36 cellular contexts compared by ENCODE assay signal in the genomic region with DNA sequence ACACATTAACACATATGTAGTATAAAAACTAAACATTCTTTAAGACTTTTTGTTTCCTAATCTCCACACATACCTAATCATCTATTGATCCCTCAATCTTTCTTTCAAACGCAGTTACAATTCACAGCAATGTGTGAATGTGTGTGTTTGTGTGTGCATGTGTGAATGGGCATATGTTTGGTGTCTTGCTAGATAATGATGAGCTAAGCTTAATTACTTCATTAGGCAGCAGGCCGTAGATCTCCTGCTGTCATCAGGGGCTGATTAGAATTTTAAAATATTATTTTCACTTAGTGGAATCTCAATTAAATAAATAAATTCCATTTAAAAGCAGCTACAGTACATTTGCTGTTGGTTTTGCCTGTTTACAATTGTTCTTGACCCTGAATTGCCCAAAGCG.
"Had no signal": no experiment of that assay in that cellular context is flagged by ENCODE, and none has a peak within 500 bp of the region (broad histone marks: within the 10 kb centered on the region; RNA-seq: fewer than 3 reads in every experiment).

No MANE protein-coding gene starts in this region.

- H3K4me3 Mint-ChIP-seq: activated B cell treated with CpG ODN at 0.5 μM for 24 hours; activated CD4-positive, alpha-beta memory T cell treated with anti-CD3 and anti-CD28 coated beads for 36 hours; activated CD4-positive, alpha-beta T cell treated with anti-CD3 and anti-CD28 coated beads, Interleukin-2, amount 10 ng/mL, durations not matched to agents 24 days and 14 days; activated CD8-positive, alpha-beta T cell treated with anti-CD3 and anti-CD28 coated beads for 36 hours; activated naive CD4-positive, alpha-beta T cell treated with anti-CD3 and anti-CD28 coated beads for 36 hours; activated naive CD8-positive, alpha-beta T cell treated with anti-CD3 and anti-CD28 coated beads for 36 hours; activated T-cell treated with anti-CD3 and anti-CD28 coated beads, Interleukin-2, amount 50 U/mL, for 4 hours; activated T-cell treated with anti-CD3 and anti-CD28 coated beads, Interleukin-2, amount 50 U/mL, for 72 hours; activated T-helper 1 cell treated with anti-CD3 and anti-CD28 coated beads, Interleukin-12 subunit alpha, Interleukin-12 subunit beta, Interleukin-2, Interleukin-4 antibody, amounts not matched to agents 30 ng/mL and 10 ng/mL and 1 ng/mL, durations not matched to agents 14 hours and 24 hours and 36 hours; activated T-helper 17 cell treated with anti-CD3 and anti-CD28 coated beads, Interleukin-2, amount 50 U/mL, for 72 hours; T-helper 1 cell treated with Interleukin-12 subunit alpha and Interleukin-12 subunit beta and Interleukin-4 antibody, amounts not matched to agents 30 μg/mL and 1 μg/mL, for 36 hours; T-helper 2 cell treated with Interferon-gamma antibody and Interleukin-4, amounts not matched to agents 5 μg/mL and 100 μg/mL, for 36 hours had no signal

- H3K36me3 ChIP-seq: adrenal gland, brain microvascular endothelial cell, breast epithelium had no signal

- DNase-seq: activated B cell treated with CpG ODN at 0.5 μM for 24 hours; activated CD4-positive, alpha-beta memory T cell treated with anti-CD3 and anti-CD28 coated beads for 36 hours; activated CD4-positive, alpha-beta T cell treated with anti-CD3 and anti-CD28 coated beads for 4 hours; activated CD4-positive, alpha-beta T cell treated with anti-CD3 and anti-CD28 coated beads, Interleukin-2, amount 10 ng/mL, durations not matched to agents 24 days and 14 days; activated CD4-positive, alpha-beta T cell treated with anti-CD3 and anti-CD28 coated beads, Interleukin-2, amount 50 U/mL, for 1 hour; activated CD4-positive, alpha-beta T cell treated with anti-CD3 and anti-CD28 coated beads, Interleukin-2, amount 50 U/mL, for 4 hours; activated CD4-positive, CD25-positive, alpha-beta regulatory T cell treated with anti-CD3 and anti-CD28 coated beads, Interleukin-2, amount 50 U/mL, for 72 hours; activated CD8-positive, alpha-beta memory T cell treated with anti-CD3 and anti-CD28 coated beads, Interleukin-2, amount 50 U/mL, for 4 hours; activated CD8-positive, alpha-beta T cell treated with anti-CD3 and anti-CD28 coated beads for 36 hours; activated effector memory CD4-positive, alpha-beta T cell treated with anti-CD3 and anti-CD28 coated beads, Interleukin-2, amount 50 U/mL, for 16 hours; activated gamma-delta T cell treated with Interleukin-2 at 50 U/mL for 16 hours; activated naive CD4-positive, alpha-beta T cell; activated naive CD4-positive, alpha-beta T cell treated with anti-CD3 and anti-CD28 coated beads for 36 hours; activated naive CD4-positive, alpha-beta T cell treated with anti-CD3 and anti-CD28 coated beads, Interleukin-2, amount 50 U/mL, for 16 hours; activated naive CD8-positive, alpha-beta T cell treated with anti-CD3 and anti-CD28 coated beads for 36 hours; activated T-cell treated with anti-CD3 and anti-CD28 coated beads for 4 hours; activated T-cell treated with anti-CD3 and anti-CD28 coated beads, Interleukin-2, amount 50 U/mL, for 1 hour; activated T-cell treated with anti-CD3 and anti-CD28 coated beads, Interleukin-2, amount 50 U/mL, for 4 hours; activated T-cell treated with anti-CD3 and anti-CD28 coated beads, Interleukin-2, amount 50 U/mL, for 72 hours; adrenal gland; amniotic stem cell; aorta; body of pancreas; brain microvascular endothelial cell; central memory CD4-positive, alpha-beta T cell; T-helper 2 cell; T-helper 9 cell had no signal

- H3K27ac ChIP-seq: adrenal gland, body of pancreas, brain microvascular endothelial cell, breast epithelium, VCaP had no signal

- H3K9me3 Mint-ChIP-seq: activated naive CD8-positive, alpha-beta T cell treated with anti-CD3 and anti-CD28 coated beads for 36 hours had no signal

- H3K36me3 Mint-ChIP-seq: activated CD4-positive, alpha-beta memory T cell treated with anti-CD3 and anti-CD28 coated beads for 36 hours; activated naive CD4-positive, alpha-beta T cell treated with anti-CD3 and anti-CD28 coated beads, Interleukin-2, amount 50 U/mL, for 72 hours; activated naive CD8-positive, alpha-beta T cell treated with anti-CD3 and anti-CD28 coated beads for 36 hours had no signal

- H3K4me1 Mint-ChIP-seq: activated B cell treated with CpG ODN at 0.5 μM for 24 hours; activated CD4-positive, alpha-beta T cell treated with anti-CD3 and anti-CD28 coated beads, Interleukin-2, amount 10 ng/mL, durations not matched to agents 24 days and 14 days; activated naive CD8-positive, alpha-beta T cell treated with anti-CD3 and anti-CD28 coated beads for 36 hours; activated T-helper 17 cell treated with anti-CD3 and anti-CD28 coated beads, Interleukin-2, amount 50 U/mL, for 72 hours had no signal

- H3K4me1 ChIP-seq: adrenal gland, body of pancreas, breast epithelium had no signal

- H3K27ac Mint-ChIP-seq: activated B cell treated with CpG ODN at 0.5 μM for 24 hours; activated CD4-positive, alpha-beta memory T cell treated with anti-CD3 and anti-CD28 coated beads for 36 hours; activated CD4-positive, alpha-beta T cell treated with anti-CD3 and anti-CD28 coated beads, Interleukin-2, amount 10 ng/mL, durations not matched to agents 24 days and 14 days; activated CD8-positive, alpha-beta T cell treated with anti-CD3 and anti-CD28 coated beads for 36 hours; activated naive CD4-positive, alpha-beta T cell treated with anti-CD3 and anti-CD28 coated beads for 36 hours; activated naive CD4-positive, alpha-beta T cell treated with anti-CD3 and anti-CD28 coated beads, Interleukin-2, amount 50 U/mL, for 72 hours; activated naive CD8-positive, alpha-beta T cell treated with anti-CD3 and anti-CD28 coated beads for 36 hours; activated T-cell treated with anti-CD3 and anti-CD28 coated beads, Interleukin-2, amount 50 U/mL, for 72 hours; activated T-helper 1 cell treated with anti-CD3 and anti-CD28 coated beads, Interleukin-12 subunit alpha, Interleukin-12 subunit beta, Interleukin-2, Interleukin-4 antibody, amounts not matched to agents 30 ng/mL and 10 ng/mL and 1 ng/mL, durations not matched to agents 14 hours and 24 hours and 36 hours; activated T-helper 17 cell treated with anti-CD3 and anti-CD28 coated beads, Interleukin-2, amount 50 U/mL, for 72 hours; T-helper 1 cell treated with Interleukin-12 subunit alpha and Interleukin-12 subunit beta and Interleukin-4 antibody, amounts not matched to agents 30 μg/mL and 1 μg/mL, for 36 hours; T-helper 2 cell treated with Interferon-gamma antibody and Interleukin-4, amounts not matched to agents 5 μg/mL and 100 μg/mL, for 36 hours had no signal

- ATAC-seq: activated CD8-positive, alpha-beta T cell treated with anti-CD3 and anti-CD28 coated beads for 36 hours; activated naive CD4-positive, alpha-beta T cell treated with anti-CD3 and anti-CD28 coated beads, Interleukin-2, amount 50 U/mL, for 72 hours; activated T-cell treated with anti-CD3 and anti-CD28 coated beads, Interleukin-2, amount 50 U/mL, for 4 hours; activated T-cell treated with anti-CD3 and anti-CD28 coated beads, Interleukin-2, amount 50 U/mL, for 72 hours; activated T-helper 17 cell treated with anti-CD3 and anti-CD28 coated beads, Interleukin-2, amount 50 U/mL, for 72 hours; body of pancreas had no signal

- H3K4me3 ChIP-seq: adrenal gland, body of pancreas, breast epithelium had no signal

- H3K27me3 ChIP-seq: adrenal gland, body of pancreas, brain microvascular endothelial cell, breast epithelium had no signal

- FAIRE-seq: astrocyte, TTC549 had no signal

- H3K9me3 ChIP-seq: adrenal gland, body of pancreas had no signal

- H3K27me3 Mint-ChIP-seq: activated B cell treated with CpG ODN at 0.5 μM for 24 hours; activated CD4-positive, alpha-beta T cell treated with anti-CD3 and anti-CD28 coated beads, Interleukin-2, amount 10 ng/mL, durations not matched to agents 24 days and 14 days; activated CD8-positive, alpha-beta T cell treated with anti-CD3 and anti-CD28 coated beads for 36 hours; activated naive CD8-positive, alpha-beta T cell treated with anti-CD3 and anti-CD28 coated beads for 36 hours; activated T-helper 17 cell treated with anti-CD3 and anti-CD28 coated beads, Interleukin-2, amount 50 U/mL, for 72 hours had no signal
